Comparison of ENCODE assay signal across 10 cellular contexts in genomic region chr4:48985976-48986653, GRCh38.
DNase-seq lines count a peak whose midpoint lies in the region; ATAC-seq and TF ChIP-seq lines count a peak whose summit lies in the region.
"Had no signal": no experiment of that assay in that cellular context is flagged by ENCODE, and none has a peak within 500 bp of the region (broad histone marks: within the 10 kb centered on the region; RNA-seq: fewer than 3 reads in every experiment).

Gene CWH43 (plus strand): TSS chr4:48986275. CDS start chr4:48986430, 155 bp downstream.

- ATAC-seq in HG02588 (IDR thresholded peaks at IDR 0.05; ENCODE audit: unreplicated experiment) (no peak), HG03342 (IDR thresholded peaks at IDR 0.05; ENCODE audit: unreplicated experiment) (no peak), HG02885 (IDR thresholded peaks at IDR 0.05; ENCODE audit: poor library complexity, unreplicated experiment) (no peak)

- peak within 1 kb of the TSS; percentile 27 for H3K4me3 ChIP-seq in LNCaP clone FGC (ENCODE audit: low read depth, low read length)
- peak within 1 kb of the TSS; percentile 37 for H3K4me3 ChIP-seq in iPS-18a (ENCODE audit: low read length)

- DNase-seq in LNCaP clone FGC (ENCODE audit: low read depth) (no peak), astrocyte of the hippocampus (ENCODE audit: low read depth, low spot score) (peak; percentile 20), retina (peak; percentile 47), HK-2 (ENCODE audit: unreplicated experiment) (no peak)
- DNase-seq: EL, hippocampal formation had no signal

- no peaks in the 10 kb centered on the region for H3K4me1 ChIP-seq in iPS-18a (ENCODE audit: control insufficient read depth, low read depth, low read length)

- H3K9ac ChIP-seq in iPS-18a (ENCODE audit: low read length): no peak within 1 kb of the TSS

- no peak within 1 kb of the TSS for H3K27ac ChIP-seq in iPS-18a (ENCODE audit: low read length)

- 0 out of 2 replicates have a peak, but pooled peaks have one; percentile 2 for TF ChIP-seq CTCF in LNCaP clone FGC (IDR thresholded peaks at IDR 0.05; ENCODE audit: control insufficient read depth, extremely low read depth, insufficient read depth)

- H3K9me3 ChIP-seq in iPS-18a (ENCODE audit: control insufficient read depth, low read depth, low read length): peaks cover 8% of the 10 kb centered on the region

- H3K36me3 ChIP-seq in iPS-18a (ENCODE audit: control insufficient read depth, low read depth, low read length): no peaks in the 10 kb centered on the region

- H3K27me3 ChIP-seq in iPS-18a (ENCODE audit: control insufficient read depth, insufficient read depth, low read length): peaks cover 45% of the 10 kb centered on the region

Comparison
In these comparisons a context has a peak if more than half of its experiments do, and no peak if none do; other contexts are left out.
1. DNase-seq: peak in astrocyte of the hippocampus (single experiment) and retina (single experiment); none in LNCaP clone FGC (single experiment) and HK-2 (single experiment).